17 cellular contexts compared by ENCODE assay signal in genomic region chr5:15966066-15966640, GRCh38.
DNase-seq lines count a peak whose midpoint lies in the region; ATAC-seq and TF ChIP-seq lines count a peak whose summit lies in the region.
"Had no signal": no experiment of that assay in that cellular context is flagged by ENCODE, and none has a peak within 500 bp of the region (broad histone marks: within the 10 kb centered on the region; RNA-seq: fewer than 3 reads in every experiment).

No MANE protein-coding gene starts in this region.

- H3K4me3 Mint-ChIP-seq in HFFc6, result no peak overlapping the region
- H3K4me3 Mint-ChIP-seq: CD8-positive, alpha-beta T cell; T-cell had no signal

- H3K27me3 Mint-ChIP-seq in HFFc6 (ENCODE audit: insufficient read depth), result peaks cover 9% of the 10 kb centered on the region; the same call in 1 of the 2 replicates
- H3K27me3 Mint-ChIP-seq: T-cell had no signal

- H3K9me3 Mint-ChIP-seq in HFFc6, result no peaks in the 10 kb centered on the region

- no peak overlapping the region for H3K4me3 ChIP-seq in fibroblast of villous mesenchyme (ENCODE audit: low read depth, low read length)
- H3K4me3 ChIP-seq: GM12878, PC-9, SK-N-MC had no signal

- DNase-seq in EL (peak; percentile 10), HFFc6 (peak; percentile 7), amniotic epithelial cell (ENCODE audit: low read depth) (peak; percentile 42), fibroblast of villous mesenchyme (ENCODE audit: low read depth) (peak; percentile 5), HT-29 (ENCODE audit: low spot score) (no peak)
- DNase-seq in activated CD4-positive, alpha-beta T cell treated with anti-CD3 and anti-CD28 coated beads for 4 hours, result no peak
- DNase-seq: CD8-positive, alpha-beta T cell; NCI-H1048; NCI-H226; NCI-H69; PC-9; T-cell had no signal

- no peaks in the 10 kb centered on the region for H3K36me3 Mint-ChIP-seq in HFFc6 (ENCODE audit: low read depth)
- H3K36me3 Mint-ChIP-seq: CD8-positive, alpha-beta T cell; T-cell had no signal

- TF ChIP-seq CTCF in HFFc6 (IDR thresholded peaks at IDR 0.05) (no peak), fibroblast of villous mesenchyme (IDR thresholded peaks at IDR 0.05; ENCODE audit: insufficient read depth, low read depth, low read length) (no peak)

- ATAC-seq in HG03159 (IDR thresholded peaks at IDR 0.05; ENCODE audit: unreplicated experiment) (no peak), GM21737 (IDR thresholded peaks at IDR 0.05; ENCODE audit: unreplicated experiment) (no peak)
- ATAC-seq: CD8-positive, alpha-beta T cell; GM12878; Right ventricle myocardium inferior; T-cell had no signal

- peaks cover 8% of the 10 kb centered on the region for H3K4me1 Mint-ChIP-seq in HFFc6 (ENCODE audit: low read depth)
- H3K4me1 Mint-ChIP-seq: T-cell had no signal

- no peak overlapping the region for H3K27ac Mint-ChIP-seq in HFFc6
- H3K27ac Mint-ChIP-seq: CD8-positive, alpha-beta T cell; T-cell had no signal

Comparison
In these comparisons a context has a peak if more than half of its experiments do, and no peak if none do; other contexts are left out.
1. DNase-seq: peak in EL (single experiment), HFFc6 (single experiment), amniotic epithelial cell (single experiment) and fibroblast of villous mesenchyme (single experiment); none in activated CD4-positive, alpha-beta T cell treated with anti-CD3 and anti-CD28 coated beads for 4 hours (0 of 2) and HT-29 (single experiment).